8 cellular contexts compared by ENCODE assay signal in genomic region chr5:115033861-115034260, GRCh38.
DNase-seq lines count a peak whose midpoint lies in the region; ATAC-seq and TF ChIP-seq lines count a peak whose summit lies in the region.

No MANE protein-coding gene starts in this region.

- H3K4me2 ChIP-seq in DND-41 (ENCODE audit: insufficient read depth, low read length), result no peak overlapping the region

- H3K9me3 ChIP-seq in DND-41 (ENCODE audit: insufficient read depth, low read length, severe bottlenecking) (no peaks in the 10 kb centered on the region), left ventricle myocardium inferior (replicated peaks) (peaks cover 35% of the 10 kb centered on the region), left lung (peaks cover 0 to 24% of the 10 kb centered on the region in 2 donors)
- no peaks in the 10 kb centered on the region for H3K9me3 ChIP-seq in naive thymus-derived CD4-positive, alpha-beta T cell (ENCODE audit: control insufficient read depth in 2 of 3, low read length in 3 of 3)

- no peaks in the 10 kb centered on the region for H4K20me1 ChIP-seq in DND-41 (ENCODE audit: insufficient read depth, low read length)

- H3K9ac ChIP-seq in DND-41 (ENCODE audit: low read depth, low read length), result no peak overlapping the region

- TF ChIP-seq CTCF in DND-41 (IDR thresholded peaks at IDR 0.05; ENCODE audit: borderline replicate concordance, extremely low read depth, low read length, poor library complexity, severe bottlenecking), result peak; percentile 36
- peak; percentile 36 for TF ChIP-seq CTCF in HFFc6 (IDR thresholded peaks at IDR 0.05)
- no peak for TF ChIP-seq CTCF in left ventricle myocardium inferior (IDR thresholded peaks at IDR 0.05; ENCODE audit: borderline replicate concordance)
- no peak for TF ChIP-seq CTCF in left lung (IDR thresholded peaks at IDR 0.05)

- no peak overlapping the region for H3K27ac Mint-ChIP-seq in HFFc6
- H3K27ac Mint-ChIP-seq in immature natural killer cell, result no peak overlapping the region
- no peak overlapping the region for H3K27ac Mint-ChIP-seq in naive thymus-derived CD4-positive, alpha-beta T cell
- H3K27ac Mint-ChIP-seq in activated T-helper 2 cell treated with anti-CD3 and anti-CD28 coated beads, Interferon-gamma antibody, Interleukin-2, Interleukin-4, amounts not matched to agents 10 μg/mL and 5 μg/mL and 100 μg/mL, durations not matched to agents 14 hours and 24 hours and 36 hours, result no peak overlapping the region

- H3K27me3 Mint-ChIP-seq in HFFc6 (ENCODE audit: insufficient read depth), result peaks cover 2% of the 10 kb centered on the region; the same call in 1 of the 2 replicates
- peaks cover 1 to 6% (median 3%) of the 10 kb centered on the region in 3 donors for H3K27me3 Mint-ChIP-seq in immature natural killer cell (ENCODE audit: low read depth in 3 of 3)
- peaks cover 0 to 15% (median 0%) of the 10 kb centered on the region in 5 donors for H3K27me3 Mint-ChIP-seq in naive thymus-derived CD4-positive, alpha-beta T cell
- H3K27me3 Mint-ChIP-seq in activated T-helper 2 cell treated with anti-CD3 and anti-CD28 coated beads, Interferon-gamma antibody, Interleukin-2, Interleukin-4, amounts not matched to agents 10 μg/mL and 5 μg/mL and 100 μg/mL, durations not matched to agents 14 hours and 24 hours and 36 hours (ENCODE audit: low read depth), result no peaks in the 10 kb centered on the region

- no peak overlapping the region for H2AFZ ChIP-seq in DND-41 (ENCODE audit: low read depth, low read length)

- no peak overlapping the region for H3K27ac ChIP-seq in DND-41 (ENCODE audit: low read length)
- H3K27ac ChIP-seq in left ventricle myocardium inferior (replicated peaks), result no peak overlapping the region
- no peak overlapping the region for H3K27ac ChIP-seq in naive thymus-derived CD4-positive, alpha-beta T cell (ENCODE audit: low read depth, low read length)
- no peak overlapping the region for H3K27ac ChIP-seq in left lung

- H3K36me3 Mint-ChIP-seq in HFFc6 (ENCODE audit: low read depth), result no peaks in the 10 kb centered on the region
- peaks cover 0 to 10% (median 0%) of the 10 kb centered on the region in 3 donors for H3K36me3 Mint-ChIP-seq in immature natural killer cell
- no peaks in the 10 kb centered on the region for H3K36me3 Mint-ChIP-seq in naive thymus-derived CD4-positive, alpha-beta T cell
- no peaks in the 10 kb centered on the region for H3K36me3 Mint-ChIP-seq in activated T-helper 2 cell treated with anti-CD3 and anti-CD28 coated beads, Interferon-gamma antibody, Interleukin-2, Interleukin-4, amounts not matched to agents 10 μg/mL and 5 μg/mL and 100 μg/mL, durations not matched to agents 14 hours and 24 hours and 36 hours (ENCODE audit: low read depth)

- H3K36me3 ChIP-seq in DND-41 (ENCODE audit: insufficient read depth, low read length) (no peaks in the 10 kb centered on the region), left ventricle myocardium inferior (no peaks in the 10 kb centered on the region), left lung (no peaks in the 10 kb centered on the region)
- H3K36me3 ChIP-seq in naive thymus-derived CD4-positive, alpha-beta T cell (ENCODE audit: control insufficient read depth in 2 of 3, insufficient read depth in 3 of 3, low read length in 3 of 3), result no peaks in the 10 kb centered on the region

- H3K4me1 Mint-ChIP-seq in HFFc6 (ENCODE audit: low read depth) (no peaks in the 10 kb centered on the region), immature natural killer cell (no peaks in the 10 kb centered on the region)
- H3K4me1 Mint-ChIP-seq in naive thymus-derived CD4-positive, alpha-beta T cell, result no peaks in the 10 kb centered on the region
- H3K4me1 Mint-ChIP-seq in activated T-helper 2 cell treated with anti-CD3 and anti-CD28 coated beads, Interferon-gamma antibody, Interleukin-2, Interleukin-4, amounts not matched to agents 10 μg/mL and 5 μg/mL and 100 μg/mL, durations not matched to agents 14 hours and 24 hours and 36 hours (ENCODE audit: low read depth), result no peaks in the 10 kb centered on the region

- H3K4me3 ChIP-seq in DND-41 (ENCODE audit: low read depth in 1 of 2, low read length in 2 of 2) (no peak overlapping the region), left ventricle myocardium inferior (no peak overlapping the region), left lung (no peak overlapping the region)
- no peak overlapping the region for H3K4me3 ChIP-seq in naive thymus-derived CD4-positive, alpha-beta T cell (ENCODE audit: low read length)

- DNase-seq in DND-41 (no peak), HFFc6 (peak; percentile 2), RPMI7951 (ENCODE audit: low read depth) (peak; percentile 1), immature natural killer cell (peak in 2 of 3 donors; percentile 17 to 22), left ventricle myocardium inferior (no peak), left lung (no peak)
- DNase-seq in naive thymus-derived CD4-positive, alpha-beta T cell, result no peak
- DNase-seq in activated T-helper 2 cell treated with anti-CD3 and anti-CD28 coated beads, Interferon-gamma antibody, Interleukin-2, Interleukin-4, amounts not matched to agents 10 μg/mL and 5 μg/mL and 100 μg/mL, durations not matched to agents 14 hours and 24 hours and 36 hours (ENCODE audit: low spot score), result no peak

- ATAC-seq in DND-41 (ENCODE audit: insufficient read depth, low read depth) (no peak), left lung (no peak)
- ATAC-seq in naive thymus-derived CD4-positive, alpha-beta T cell, result no peak

- POLR2A ChIA-PET in naive thymus-derived CD4-positive, alpha-beta T cell (lab: Charles Lee), result no interaction called here

- H3K9me3 Mint-ChIP-seq in HFFc6, result peaks cover 10% of the 10 kb centered on the region
- peaks cover 10 to 29% (median 23%) of the 10 kb centered on the region in 6 donors for H3K9me3 Mint-ChIP-seq in immature natural killer cell
- H3K9me3 Mint-ChIP-seq in naive thymus-derived CD4-positive, alpha-beta T cell, result peaks cover 0 to 61% (median 12%) of the 10 kb centered on the region in 11 donors
- peaks cover 4% of the 10 kb centered on the region for H3K9me3 Mint-ChIP-seq in activated T-helper 2 cell treated with anti-CD3 and anti-CD28 coated beads, Interferon-gamma antibody, Interleukin-2, Interleukin-4, amounts not matched to agents 10 μg/mL and 5 μg/mL and 100 μg/mL, durations not matched to agents 14 hours and 24 hours and 36 hours

- no peaks in the 10 kb centered on the region for H3K27me3 ChIP-seq in DND-41 (ENCODE audit: insufficient read depth, low read length, poor library complexity)
- peaks cover 15% of the 10 kb centered on the region for H3K27me3 ChIP-seq in left ventricle myocardium inferior (ENCODE audit: low read depth)
- H3K27me3 ChIP-seq in naive thymus-derived CD4-positive, alpha-beta T cell (ENCODE audit: control insufficient read depth in 2 of 2, insufficient read depth in 2 of 2, low read length in 2 of 2), result no peaks in the 10 kb centered on the region
- no peaks in the 10 kb centered on the region for H3K27me3 ChIP-seq in left lung

- intact Hi-C loops in left ventricle myocardium inferior (cut with micrococcal nuclease), result no loop called here
- intact Hi-C loops in naive thymus-derived CD4-positive, alpha-beta T cell (cut with micrococcal nuclease), result no loop called here
- intact Hi-C loops in left lung (cut with DNase I), result no loop called here
- intact Hi-C loops in activated T-helper 2 cell treated with anti-CD3 and anti-CD28 coated beads, Interferon-gamma antibody, Interleukin-2, Interleukin-4, amounts not matched to agents 10 μg/mL and 5 μg/mL and 100 μg/mL, durations not matched to agents 14 hours and 24 hours and 36 hours (cut with micrococcal nuclease), result no loop called here

- H3K79me2 ChIP-seq in DND-41 (ENCODE audit: insufficient read depth, low read length), result no peaks in the 10 kb centered on the region

- CTCF ChIA-PET in naive thymus-derived CD4-positive, alpha-beta T cell (lab: Charles Lee), result no interaction called here

- H3K4me3 Mint-ChIP-seq in HFFc6 (no peak overlapping the region), immature natural killer cell (no peak overlapping the region)
- H3K4me3 Mint-ChIP-seq in naive thymus-derived CD4-positive, alpha-beta T cell, result no peak overlapping the region
- no peak overlapping the region for H3K4me3 Mint-ChIP-seq in activated T-helper 2 cell treated with anti-CD3 and anti-CD28 coated beads, Interferon-gamma antibody, Interleukin-2, Interleukin-4, amounts not matched to agents 10 μg/mL and 5 μg/mL and 100 μg/mL, durations not matched to agents 14 hours and 24 hours and 36 hours (ENCODE audit: low read depth)

- no peaks in the 10 kb centered on the region for H3K4me1 ChIP-seq in DND-41 (ENCODE audit: insufficient read depth, low read length)
- H3K4me1 ChIP-seq in left ventricle myocardium inferior, result no peaks in the 10 kb centered on the region
- H3K4me1 ChIP-seq in naive thymus-derived CD4-positive, alpha-beta T cell (ENCODE audit: control insufficient read depth in 2 of 2, insufficient read depth in 2 of 2, low read length in 2 of 2), result no peaks in the 10 kb centered on the region
- no peaks in the 10 kb centered on the region for H3K4me1 ChIP-seq in left lung

Comparison
In these comparisons a context has a peak if more than half of its experiments do, and no peak if none do; other contexts are left out.
1. DNase-seq: peak in HFFc6 (single experiment), RPMI7951 (single experiment) and immature natural killer cell (2 of 3); none in DND-41 (single experiment), left ventricle myocardium inferior (single experiment), naive thymus-derived CD4-positive, alpha-beta T cell (0 of 9), left lung (0 of 2) and activated T-helper 2 cell treated with anti-CD3 and anti-CD28 coated beads, Interferon-gamma antibody, Interleukin-2, Interleukin-4, amounts not matched to agents 10 μg/mL and 5 μg/mL and 100 μg/mL, durations not matched to agents 14 hours and 24 hours and 36 hours (single experiment).
2. CTCF ChIP-seq: peak in DND-41 (single experiment) and HFFc6 (single experiment); none in left ventricle myocardium inferior (single experiment) and left lung (0 of 2).